Comparison of ENCODE assay signal across 8 cellular contexts in genomic region chr17:66585472-66585871, GRCh38.
"Had no signal": no experiment of that assay in that cellular context is flagged by ENCODE, and none has a peak within 500 bp of the region (broad histone marks: within the 10 kb centered on the region; RNA-seq: fewer than 3 reads in every experiment).

No MANE protein-coding gene starts in this region.

- H3K9ac ChIP-seq: GM23248, KMS-11 had no signal

- H2AFZ ChIP-seq: GM23248 had no signal

- H3K4me3 ChIP-seq: GM23248 had no signal

- DNase-seq: GM23248, GOT3, H7, HCEC 1CT, IMR-90, KBM-7 had no signal

- H3K27ac ChIP-seq: GM23248, HL-60, KMS-11 had no signal

- H3K4me2 ChIP-seq: KMS-11 had no signal
